Comparison of ENCODE assay signal across 9 cellular contexts in genomic region chr7:35430547-35431153, GRCh38.
DNase-seq lines count a peak whose midpoint lies in the region; ATAC-seq and TF ChIP-seq lines count a peak whose summit lies in the region.
"Had no signal": no experiment of that assay in that cellular context is flagged by ENCODE, and none has a peak within 500 bp of the region (broad histone marks: within the 10 kb centered on the region; RNA-seq: fewer than 3 reads in every experiment).

No MANE protein-coding gene starts in this region.

- H3K27me3 ChIP-seq in DND-41 (ENCODE audit: insufficient read depth, low read length, poor library complexity), result peaks cover 4% of the 10 kb centered on the region
- H3K27me3 ChIP-seq in H7 (ENCODE audit: control insufficient read depth, insufficient read depth, low read length), result no peaks in the 10 kb centered on the region

- H4K20me1 ChIP-seq in DND-41 (ENCODE audit: insufficient read depth, low read length), result no peaks in the 10 kb centered on the region

- in situ Hi-C loops in SK-MEL-5 (cut with HindIII; ENCODE audit: low pct_unique_long_range_greater_than_20kb, low sequenced_read_pairs), result no loop called here

- ATAC-seq in DND-41 (ENCODE audit: insufficient read depth, low read depth), result no peak
- ATAC-seq: left lobe of liver had no signal

- no peak overlapping the region for H3K4me2 ChIP-seq in DND-41 (ENCODE audit: insufficient read depth, low read length)

- no peak overlapping the region for H3K27ac ChIP-seq in DND-41 (ENCODE audit: low read length)

- H3K79me2 ChIP-seq in DND-41 (ENCODE audit: insufficient read depth, low read length), result no peaks in the 10 kb centered on the region

- H3K4me1 ChIP-seq in DND-41 (ENCODE audit: insufficient read depth, low read length), result no peaks in the 10 kb centered on the region

- intact Hi-C loops in posterior vena cava (cut with DNase I), result no loop called here

- DNase-seq in DND-41 (peak; percentile 11), H7 (peak; percentile 39), SK-MEL-5 (ENCODE audit: low read depth, low spot score) (peak; percentile 59), iris pigment epithelial cell (ENCODE audit: low read depth) (peak; percentile 25), AG20443 (ENCODE audit: low spot score) (no peak), posterior vena cava (ENCODE audit: low spot score) (no peak)
- DNase-seq in activated CD4-positive, CD25-positive, alpha-beta regulatory T cell treated with anti-CD3 and anti-CD28 coated beads, Interleukin-2, amount 50 U/mL, for 72 hours, result no peak
- DNase-seq in stimulated activated naive CD4-positive, alpha-beta T cell treated with Interleukin-2 at 50 U/mL for 16 hours (lab: John Stamatoyannopoulos, UW), result no peak

- H3K9me3 ChIP-seq in DND-41 (ENCODE audit: insufficient read depth, low read length, severe bottlenecking), result peaks cover 7% of the 10 kb centered on the region

- H3K36me3 ChIP-seq in DND-41 (ENCODE audit: insufficient read depth, low read length), result no peaks in the 10 kb centered on the region
- H3K36me3 ChIP-seq in H7 (replicated peaks; ENCODE audit: control insufficient read depth, insufficient read depth, low read length), result no peaks in the 10 kb centered on the region

- TF ChIP-seq CTCF in DND-41 (IDR thresholded peaks at IDR 0.05; ENCODE audit: borderline replicate concordance, extremely low read depth, low read length, poor library complexity, severe bottlenecking), result peak; percentile 59

- no peak overlapping the region for H3K9ac ChIP-seq in DND-41 (ENCODE audit: low read depth, low read length)

- H3K4me3 ChIP-seq in DND-41 (ENCODE audit: low read depth in 1 of 2, low read length in 2 of 2) (no peak overlapping the region), H7 (ENCODE audit: insufficient read depth, low read depth, low read length) (no peak overlapping the region)

- H2AFZ ChIP-seq in DND-41 (ENCODE audit: low read depth, low read length), result no peak overlapping the region

Comparison
In these comparisons a context has a peak if more than half of its experiments do, and no peak if none do; other contexts are left out.
1. DNase-seq: peak in DND-41 (single experiment), H7 (single experiment), SK-MEL-5 (single experiment) and iris pigment epithelial cell (single experiment); none in AG20443 (single experiment), activated CD4-positive, CD25-positive, alpha-beta regulatory T cell treated with anti-CD3 and anti-CD28 coated beads, Interleukin-2, amount 50 U/mL, for 72 hours (single experiment), posterior vena cava (single experiment) and stimulated activated naive CD4-positive, alpha-beta T cell treated with Interleukin-2 at 50 U/mL for 16 hours (single experiment).